In the genomic region with DNA sequence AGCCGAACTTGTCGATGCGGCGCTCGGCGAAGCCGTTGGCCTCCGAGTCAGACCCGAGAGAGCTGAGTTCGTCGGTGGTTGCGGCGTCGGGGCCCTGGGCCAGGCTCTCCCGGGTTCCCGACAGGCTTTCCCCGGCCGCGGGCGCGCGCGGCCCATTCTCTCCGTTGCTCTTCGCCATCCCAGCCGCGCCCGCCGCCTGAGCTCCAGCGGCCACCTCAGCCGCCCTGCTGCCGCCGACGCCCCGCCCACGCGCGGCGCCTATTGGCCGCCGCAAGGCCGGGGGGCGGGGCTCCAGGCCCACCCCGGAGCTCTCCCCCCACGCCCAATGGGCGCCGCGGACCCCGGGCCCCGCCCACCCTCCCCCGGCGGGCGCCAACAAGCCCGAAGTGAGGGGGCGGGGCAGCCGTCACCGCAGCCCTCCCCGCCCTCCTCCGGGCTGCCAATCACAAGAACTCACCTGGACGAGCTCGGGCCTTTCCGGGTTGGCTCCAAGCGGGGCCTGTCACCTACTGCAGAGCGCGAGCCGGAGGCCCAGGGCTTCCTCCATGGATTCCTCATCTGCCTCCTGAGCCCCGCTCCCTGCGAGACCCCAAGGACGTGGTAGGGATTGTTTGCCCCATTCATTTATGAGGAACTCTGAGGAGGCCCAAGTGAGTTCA, we compare ENCODE assay signal across 8 cellular contexts. TPM values are rescaled to one million over a fixed set of nuclear protein-coding genes. Genes with fewer than 3 reads are reported as not detected.
DNase-seq lines count a peak whose midpoint lies in the region; ATAC-seq and TF ChIP-seq lines count a peak whose summit lies in the region.

A gene with protein sequence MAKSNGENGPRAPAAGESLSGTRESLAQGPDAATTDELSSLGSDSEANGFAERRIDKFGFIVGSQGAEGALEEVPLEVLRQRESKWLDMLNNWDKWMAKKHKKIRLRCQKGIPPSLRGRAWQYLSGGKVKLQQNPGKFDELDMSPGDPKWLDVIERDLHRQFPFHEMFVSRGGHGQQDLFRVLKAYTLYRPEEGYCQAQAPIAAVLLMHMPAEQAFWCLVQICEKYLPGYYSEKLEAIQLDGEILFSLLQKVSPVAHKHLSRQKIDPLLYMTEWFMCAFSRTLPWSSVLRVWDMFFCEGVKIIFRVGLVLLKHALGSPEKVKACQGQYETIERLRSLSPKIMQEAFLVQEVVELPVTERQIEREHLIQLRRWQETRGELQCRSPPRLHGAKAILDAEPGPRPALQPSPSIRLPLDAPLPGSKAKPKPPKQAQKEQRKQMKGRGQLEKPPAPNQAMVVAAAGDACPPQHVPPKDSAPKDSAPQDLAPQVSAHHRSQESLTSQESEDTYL (minus strand): TSS at position 238 of the 659 bp plus-strand sequence. CDS start 60 bp downstream, at position 178.

- no peaks in the 10 kb centered on the region for H4K20me1 ChIP-seq in mammary epithelial cell (ENCODE audit: insufficient read depth, low read length)

- H3K79me2 ChIP-seq in mammary epithelial cell (ENCODE audit: insufficient read depth, low read length), result peaks cover 45% of the 10 kb centered on the region

- H3K36me3 ChIP-seq in mammary epithelial cell (ENCODE audit: insufficient read depth, low read length), result peaks cover 3% of the 10 kb centered on the region
- H3K36me3 ChIP-seq in iPS-20b (ENCODE audit: insufficient read depth, low read depth, low read length), result peaks cover 11% of the 10 kb centered on the region

- H3K9ac ChIP-seq in mammary epithelial cell (ENCODE audit: insufficient read depth, low read length) (peak within 1 kb of the TSS; percentile 63), iPS-20b (ENCODE audit: low read depth, low read length) (peak within 1 kb of the TSS; percentile 60; the same call in 1 of the 2 replicates)

- H3K4me2 ChIP-seq in mammary epithelial cell (ENCODE audit: insufficient read depth, low read depth, low read length), result peak within 1 kb of the TSS; percentile 92

- peak within 1 kb of the TSS; percentile 82 for H3K4me3 ChIP-seq in WI38 (ENCODE audit: low read depth, low read length)
- peak within 1 kb of the TSS; percentile 86 to 95 (median 89) for H3K4me3 ChIP-seq in mammary epithelial cell (replicated peaks in 1 of 3; ENCODE audit: insufficient read depth in 1 of 3, low read depth in 2 of 3, low read length in 3 of 3)
- peak within 1 kb of the TSS; percentile 84 for H3K4me3 ChIP-seq in iPS-20b (ENCODE audit: low read length)
- H3K4me3 ChIP-seq in skin epidermis, result peak within 1 kb of the TSS; percentile 87 to 100 (median 94)

- CTCF ChIA-PET in mammary epithelial cell (lab: Charles Lee; ENCODE audit: low non-redundant PET), result interaction anchor here (0.5 to 2.5 kb wide), 4 partner anchors 38 to 700 kb away, joined by 3 to 24 read pairs (median 5); a partner anchor contains a TSS

- no TSS peak for BruUV-seq in mammary epithelial cell (replicated peaks; lab: Mats Ljungman, UMichigan)

- H3K27ac ChIP-seq in mammary epithelial cell (ENCODE audit: insufficient read depth, low read depth, low read length) (peak within 1 kb of the TSS; percentile 67), iPS-20b (ENCODE audit: low read length) (no peak within 1 kb of the TSS), skin epidermis (peak within 1 kb of the TSS; percentile 44 to 98 (median 94))

- in situ Hi-C loops in ACHN (cut with HindIII; ENCODE audit: low pct_ligation_motif_present, low pct_unique_long_range_greater_than_20kb, low sequenced_read_pairs) (no loop called here), mammary epithelial cell (cut with MboI; ENCODE audit: low sequenced_read_pairs in 2 of 2) (no loop called here)

- DNase-seq in ACHN (peak; percentile 87), NCI-H2196 (lab: John Stamatoyannopoulos, UW; ENCODE audit: unreplicated experiment) (peak; percentile 81), mammary epithelial cell (peak; percentile 93)

- ATAC-seq in GM18873 (IDR thresholded peaks at IDR 0.05; ENCODE audit: low FRiP score, unreplicated experiment) (peak; percentile 84), HG03135 (IDR thresholded peaks at IDR 0.05; ENCODE audit: unreplicated experiment) (peak; percentile 83)

- H3K4me1 ChIP-seq in mammary epithelial cell (ENCODE audit: insufficient read depth, low read length), result peaks cover 31% of the 10 kb centered on the region
- peaks cover 18% of the 10 kb centered on the region for H3K4me1 ChIP-seq in iPS-20b (ENCODE audit: insufficient read depth, low read length)

- no peaks in the 10 kb centered on the region for H3K27me3 ChIP-seq in mammary epithelial cell (ENCODE audit: insufficient read depth, low read length)
- H3K27me3 ChIP-seq in iPS-20b (ENCODE audit: insufficient read depth, low read length), result no peaks in the 10 kb centered on the region

- peak within 1 kb of the TSS; percentile 89 for H2AFZ ChIP-seq in mammary epithelial cell (ENCODE audit: low read depth, low read length)

- whole genome bisulfite sequencing in mammary epithelial cell (ENCODE audit: low coverage, missing lambda C conversion rate), result 0% methylated on average over 12 of the region's 69 CpGs

- intact Hi-C loops in mammary epithelial cell (cut with micrococcal nuclease), result loop anchor here (1.0 to 2.0 kb wide), 4 partner anchors 29 to 64 kb away; a partner anchor contains a TSS

- H3K9me3 ChIP-seq in mammary epithelial cell (replicated peaks; ENCODE audit: insufficient read depth, low read length) (no peaks in the 10 kb centered on the region), iPS-20b (ENCODE audit: insufficient read depth, low read depth, low read length) (no peaks in the 10 kb centered on the region)

- dilution Hi-C loops in mammary epithelial cell (cut with HindIII; ENCODE audit: low sequenced_read_pairs), result no loop called here

- no peak for TF ChIP-seq CTCF in WI38 (IDR thresholded peaks at IDR 0.05; ENCODE audit: low read depth, low read length)
- TF ChIP-seq CTCF in mammary epithelial cell (conservative IDR thresholded peaks at IDR 0.05 in 1 of 2, IDR thresholded peaks at IDR 0.05 in 1 of 2; ENCODE audit: extremely low read depth in 1 of 2, insufficient read depth in 1 of 2, low read depth in 1 of 2, low read length in 2 of 2), result no peak

RNA-seq across cellular contexts. Expression of the gene that starts here (rescaled TPM):
- total RNA-seq in mammary epithelial cell, result 10 to 100 TPM; 25.7 to 27.5 TPM
- 15.3 TPM for polyA plus RNA-seq in mammary epithelial cell
- polyA minus RNA-seq in mammary epithelial cell, result 22.8 TPM
